8 cellular contexts compared by ENCODE assay signal in the genomic region with DNA sequence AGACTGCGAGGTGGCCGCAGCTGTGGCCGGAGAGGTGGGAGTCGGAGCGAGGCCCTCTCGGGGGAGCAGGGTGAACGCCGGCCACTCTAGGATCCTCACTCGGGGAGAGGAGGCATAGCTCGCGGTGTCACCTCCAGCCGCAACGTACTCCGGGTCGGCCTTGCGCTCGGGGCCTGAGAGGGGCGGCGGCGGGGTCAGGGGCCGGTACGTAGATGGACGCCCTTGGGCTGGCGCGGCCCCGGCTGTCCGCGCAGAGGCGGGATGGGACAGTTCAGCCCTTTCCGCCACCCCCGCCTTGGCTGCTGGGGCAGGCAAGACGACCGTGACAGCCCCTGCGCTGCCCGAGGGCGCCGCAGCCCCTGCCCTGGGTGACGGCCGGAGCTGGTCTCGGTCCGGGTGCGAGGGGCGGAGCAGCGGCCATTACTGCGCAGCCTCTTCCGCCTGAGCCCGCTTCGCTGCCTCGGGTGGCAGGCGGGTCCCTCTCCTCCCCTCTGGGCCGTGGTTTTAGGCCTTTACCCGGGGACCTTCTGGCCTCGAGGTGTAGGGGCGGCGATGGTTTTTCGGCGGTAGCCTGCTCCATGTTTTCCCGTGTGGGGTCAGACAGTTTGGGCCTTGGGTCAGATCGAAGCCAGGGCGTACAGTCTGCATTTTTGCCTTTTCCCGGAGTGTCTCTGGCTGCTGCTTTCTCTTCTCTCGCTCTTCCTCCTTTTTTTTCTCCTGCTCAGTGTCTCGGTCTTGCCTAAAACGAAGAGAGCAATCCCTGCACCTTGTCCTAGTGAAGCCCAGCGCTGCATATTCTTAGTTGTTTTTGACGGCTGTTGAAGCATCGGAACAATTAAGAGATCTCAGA. TPM values are rescaled to one million over a fixed set of nuclear protein-coding genes. Genes with fewer than 3 reads are reported as not detected.
DNase-seq lines count a peak whose midpoint lies in the region; ATAC-seq and TF ChIP-seq lines count a peak whose summit lies in the region.

No MANE protein-coding gene starts in this region.

- WGBS in heart left ventricle, 4 donors = 0 to 1% (median 1%) methylated on average over 21 to 67 of the region's 67 CpGs
- under 1% methylated on average over 41 of the region's 67 CpGs for WGBS in prostate gland

- H3K27ac Mint-ChIP-seq in activated naive CD8-positive, alpha-beta T cell treated with anti-CD3 and anti-CD28 coated beads for 36 hours = peak overlapping the region; percentile 99

- peaks cover 31% of the 10 kb centered on the region for H3K4me1 Mint-ChIP-seq in activated naive CD8-positive, alpha-beta T cell treated with anti-CD3 and anti-CD28 coated beads for 36 hours

- DNase-seq in EL (peak; percentile 62), HuH-7 (ENCODE audit: low spot score) (peak; percentile 74), SKM-1 treated with dmso at 0.1 percent for 144 hours (lab: John Stamatoyannopoulos, UW; ENCODE audit: unreplicated experiment) (peak; percentile 31), heart left ventricle (peak in 4 of 5 donors; percentile 59 to 83 (median 68)), prostate gland (ENCODE audit: low spot score) (peak; percentile 25), epidermal melanocyte (ENCODE audit: insufficient read length, low spot score) (no peak)
- DNase-seq in activated naive CD8-positive, alpha-beta T cell treated with anti-CD3 and anti-CD28 coated beads for 36 hours = peak; percentile 69

- intact Hi-C loops in heart left ventricle (cut with DNase I) = loop anchor here in 5 of 10 donors (5.0 to 10.0 kb wide), 4 partner anchors 75 to 462 kb away; partner anchors contain the start of gene ECHDC1 (in 1 of the 5)
- intact Hi-C loops in prostate gland (cut with DNase I) = loop anchor here (10.0 kb wide), 1 partner anchor 462 kb away; no protein-coding TSS in a partner anchor

- peak overlapping the region; percentile 97 for H3K4me3 Mint-ChIP-seq in activated naive CD8-positive, alpha-beta T cell treated with anti-CD3 and anti-CD28 coated beads for 36 hours

- H3K36me3 ChIP-seq in heart left ventricle (no peaks in the 10 kb centered on the region), prostate gland (no peaks in the 10 kb centered on the region)

- no peaks in the 10 kb centered on the region for H3K9me3 Mint-ChIP-seq in activated naive CD8-positive, alpha-beta T cell treated with anti-CD3 and anti-CD28 coated beads for 36 hours

- no peaks in the 10 kb centered on the region for H3K27me3 Mint-ChIP-seq in activated naive CD8-positive, alpha-beta T cell treated with anti-CD3 and anti-CD28 coated beads for 36 hours

- H3K27me3 ChIP-seq in heart left ventricle (no peaks in the 10 kb centered on the region), prostate gland (replicated peaks; ENCODE audit: insufficient read depth) (no peaks in the 10 kb centered on the region)

- peaks cover 0 to 48% (median 31%) of the 10 kb centered on the region in 12 donors for H3K4me1 ChIP-seq in heart left ventricle
- no peaks in the 10 kb centered on the region for H3K4me1 ChIP-seq in prostate gland (replicated peaks)

- H3K36me3 Mint-ChIP-seq in activated naive CD8-positive, alpha-beta T cell treated with anti-CD3 and anti-CD28 coated beads for 36 hours = peaks cover 9% of the 10 kb centered on the region

- H3K27ac ChIP-seq in heart left ventricle = peak overlapping the region; percentile 95 to 100 (median 99)
- H3K27ac ChIP-seq in prostate gland = peak overlapping the region; percentile 98 to 99

- ATAC-seq in GM21528 (IDR thresholded peaks at IDR 0.05; ENCODE audit: low FRiP score, unreplicated experiment) (peak; percentile 87), heart left ventricle (peak; percentile 36 to 88 (median 83))

- H3K4me3 ChIP-seq in heart left ventricle = peak overlapping the region; percentile 63 to 95 (median 88)
- peak overlapping the region; percentile 84 to 96 for H3K4me3 ChIP-seq in prostate gland

- no peaks in the 10 kb centered on the region for H3K9me3 ChIP-seq in heart left ventricle
- no peaks in the 10 kb centered on the region for H3K9me3 ChIP-seq in prostate gland

- TF ChIP-seq CTCF in heart left ventricle (IDR thresholded peaks at IDR 0.05) = no peak
- TF ChIP-seq CTCF in prostate gland (IDR thresholded peaks at IDR 0.05) = no peak

- TF ChIP-seq POLR2A in heart left ventricle (IDR thresholded peaks at IDR 0.05) = peak in 1 of 2 donors; percentile 90
- peak; percentile 79 for TF ChIP-seq POLR2A in prostate gland (IDR thresholded peaks at IDR 0.05)

RNA-seq across cellular contexts. Expression of gene RNF146, which starts 0.5 kb away (rescaled TPM):
- total RNA-seq in activated naive CD8-positive, alpha-beta T cell treated with anti-CD3 and anti-CD28 coated beads for 36 hours = 10 to 100 TPM; 11.2 to 13.1 TPM
- total RNA-seq in heart left ventricle = 10 to 100 TPM; 41.0 to 78.9 (median 47.9) TPM
- 10 to 100 TPM; 25.5 to 27.7 TPM for polyA plus RNA-seq in heart left ventricle
- total RNA-seq in prostate gland = 10 to 100 TPM; 30.5 to 55.8 TPM
